ENCODE assay signal across 1 cellular context in the genomic region with DNA sequence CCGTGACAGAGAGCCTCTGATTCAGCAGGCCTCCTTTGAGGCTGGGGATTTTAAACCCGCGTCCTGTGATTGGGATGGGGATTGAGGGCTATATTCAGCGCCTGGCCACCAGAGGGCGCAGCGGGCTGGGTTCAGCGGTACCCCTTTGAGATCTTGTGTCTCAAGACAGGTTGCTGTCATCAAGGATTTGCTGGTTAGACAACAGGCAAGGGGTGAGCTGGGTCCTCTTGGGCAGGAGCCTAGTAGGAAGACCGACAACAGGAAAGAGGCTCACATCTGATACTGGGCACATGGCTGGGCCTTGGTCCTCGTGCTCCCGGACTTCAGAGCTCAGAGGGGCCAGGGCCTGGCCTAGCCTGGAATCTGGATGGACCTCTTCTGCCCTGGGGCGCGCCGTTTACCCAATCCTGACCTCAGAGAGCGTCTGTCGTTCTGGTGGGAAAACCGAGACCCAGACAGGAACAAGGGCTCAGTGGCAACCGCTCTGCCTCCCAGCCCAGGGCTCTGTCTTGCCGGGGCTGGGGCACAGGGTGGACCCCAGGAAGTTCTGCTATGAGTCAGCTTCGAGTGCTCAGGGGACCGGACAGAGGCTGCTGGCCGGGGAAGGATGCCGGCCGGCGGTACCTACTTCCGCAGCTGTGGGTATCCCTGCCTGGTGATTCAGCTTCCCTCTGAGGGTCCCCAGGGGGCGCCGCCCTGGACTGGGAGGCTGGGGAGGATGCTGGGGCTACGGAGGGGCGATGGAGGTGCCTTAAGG.
TF ChIP-seq lines count a peak whose summit lies in the region.

No MANE protein-coding gene starts in this region.

TF ChIP-seq in HepG2, 621 proteins besides CTCF, POLR2A, EP300 and RAD21 (continues in another document):
- peak; percentile 72 for TF ChIP-seq SMC3 (IDR thresholded peaks at IDR 0.05; ENCODE audit: low read length)
- no peak for TF ChIP-seq ASH2L (IDR thresholded peaks at IDR 0.05; ENCODE audit: insufficient read length, low read depth, low read length)
- TF ChIP-seq HMG20A (CRISPR knock-in tag; IDR thresholded peaks at IDR 0.05; ENCODE audit: borderline replicate concordance): no peak
- peak; percentile 86 for TF ChIP-seq STAG1 (CRISPR knock-in tag; IDR thresholded peaks at IDR 0.05)
- no peak for TF ChIP-seq CBX2 (IDR thresholded peaks at IDR 0.05; ENCODE audit: low read depth, low read length)
- TF ChIP-seq CBX2 (CRISPR knock-in tag; IDR thresholded peaks at IDR 0.05; ENCODE audit: low read depth): no peak
- TF ChIP-seq, protein P1, sequence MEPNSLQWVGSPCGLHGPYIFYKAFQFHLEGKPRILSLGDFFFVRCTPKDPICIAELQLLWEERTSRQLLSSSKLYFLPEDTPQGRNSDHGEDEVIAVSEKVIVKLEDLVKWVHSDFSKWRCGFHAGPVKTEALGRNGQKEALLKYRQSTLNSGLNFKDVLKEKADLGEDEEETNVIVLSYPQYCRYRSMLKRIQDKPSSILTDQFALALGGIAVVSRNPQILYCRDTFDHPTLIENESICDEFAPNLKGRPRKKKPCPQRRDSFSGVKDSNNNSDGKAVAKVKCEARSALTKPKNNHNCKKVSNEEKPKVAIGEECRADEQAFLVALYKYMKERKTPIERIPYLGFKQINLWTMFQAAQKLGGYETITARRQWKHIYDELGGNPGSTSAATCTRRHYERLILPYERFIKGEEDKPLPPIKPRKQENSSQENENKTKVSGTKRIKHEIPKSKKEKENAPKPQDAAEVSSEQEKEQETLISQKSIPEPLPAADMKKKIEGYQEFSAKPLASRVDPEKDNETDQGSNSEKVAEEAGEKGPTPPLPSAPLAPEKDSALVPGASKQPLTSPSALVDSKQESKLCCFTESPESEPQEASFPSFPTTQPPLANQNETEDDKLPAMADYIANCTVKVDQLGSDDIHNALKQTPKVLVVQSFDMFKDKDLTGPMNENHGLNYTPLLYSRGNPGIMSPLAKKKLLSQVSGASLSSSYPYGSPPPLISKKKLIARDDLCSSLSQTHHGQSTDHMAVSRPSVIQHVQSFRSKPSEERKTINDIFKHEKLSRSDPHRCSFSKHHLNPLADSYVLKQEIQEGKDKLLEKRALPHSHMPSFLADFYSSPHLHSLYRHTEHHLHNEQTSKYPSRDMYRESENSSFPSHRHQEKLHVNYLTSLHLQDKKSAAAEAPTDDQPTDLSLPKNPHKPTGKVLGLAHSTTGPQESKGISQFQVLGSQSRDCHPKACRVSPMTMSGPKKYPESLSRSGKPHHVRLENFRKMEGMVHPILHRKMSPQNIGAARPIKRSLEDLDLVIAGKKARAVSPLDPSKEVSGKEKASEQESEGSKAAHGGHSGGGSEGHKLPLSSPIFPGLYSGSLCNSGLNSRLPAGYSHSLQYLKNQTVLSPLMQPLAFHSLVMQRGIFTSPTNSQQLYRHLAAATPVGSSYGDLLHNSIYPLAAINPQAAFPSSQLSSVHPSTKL (CRISPR knock-in tag; IDR thresholded peaks at IDR 0.05): 0 out of 2 replicates have a peak, but pooled peaks have one; percentile 30
- TF ChIP-seq, protein P2, sequence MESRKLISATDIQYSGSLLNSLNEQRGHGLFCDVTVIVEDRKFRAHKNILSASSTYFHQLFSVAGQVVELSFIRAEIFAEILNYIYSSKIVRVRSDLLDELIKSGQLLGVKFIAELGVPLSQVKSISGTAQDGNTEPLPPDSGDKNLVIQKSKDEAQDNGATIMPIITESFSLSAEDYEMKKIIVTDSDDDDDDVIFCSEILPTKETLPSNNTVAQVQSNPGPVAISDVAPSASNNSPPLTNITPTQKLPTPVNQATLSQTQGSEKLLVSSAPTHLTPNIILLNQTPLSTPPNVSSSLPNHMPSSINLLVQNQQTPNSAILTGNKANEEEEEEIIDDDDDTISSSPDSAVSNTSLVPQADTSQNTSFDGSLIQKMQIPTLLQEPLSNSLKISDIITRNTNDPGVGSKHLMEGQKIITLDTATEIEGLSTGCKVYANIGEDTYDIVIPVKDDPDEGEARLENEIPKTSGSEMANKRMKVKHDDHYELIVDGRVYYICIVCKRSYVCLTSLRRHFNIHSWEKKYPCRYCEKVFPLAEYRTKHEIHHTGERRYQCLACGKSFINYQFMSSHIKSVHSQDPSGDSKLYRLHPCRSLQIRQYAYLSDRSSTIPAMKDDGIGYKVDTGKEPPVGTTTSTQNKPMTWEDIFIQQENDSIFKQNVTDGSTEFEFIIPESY (CRISPR knock-in tag; IDR thresholded peaks at IDR 0.05): no peak
- no peak for TF ChIP-seq TBL1XR1 (IDR thresholded peaks at IDR 0.05; ENCODE audit: borderline replicate concordance, low read length, partially characterized antibody)
- TF ChIP-seq, protein P3, sequence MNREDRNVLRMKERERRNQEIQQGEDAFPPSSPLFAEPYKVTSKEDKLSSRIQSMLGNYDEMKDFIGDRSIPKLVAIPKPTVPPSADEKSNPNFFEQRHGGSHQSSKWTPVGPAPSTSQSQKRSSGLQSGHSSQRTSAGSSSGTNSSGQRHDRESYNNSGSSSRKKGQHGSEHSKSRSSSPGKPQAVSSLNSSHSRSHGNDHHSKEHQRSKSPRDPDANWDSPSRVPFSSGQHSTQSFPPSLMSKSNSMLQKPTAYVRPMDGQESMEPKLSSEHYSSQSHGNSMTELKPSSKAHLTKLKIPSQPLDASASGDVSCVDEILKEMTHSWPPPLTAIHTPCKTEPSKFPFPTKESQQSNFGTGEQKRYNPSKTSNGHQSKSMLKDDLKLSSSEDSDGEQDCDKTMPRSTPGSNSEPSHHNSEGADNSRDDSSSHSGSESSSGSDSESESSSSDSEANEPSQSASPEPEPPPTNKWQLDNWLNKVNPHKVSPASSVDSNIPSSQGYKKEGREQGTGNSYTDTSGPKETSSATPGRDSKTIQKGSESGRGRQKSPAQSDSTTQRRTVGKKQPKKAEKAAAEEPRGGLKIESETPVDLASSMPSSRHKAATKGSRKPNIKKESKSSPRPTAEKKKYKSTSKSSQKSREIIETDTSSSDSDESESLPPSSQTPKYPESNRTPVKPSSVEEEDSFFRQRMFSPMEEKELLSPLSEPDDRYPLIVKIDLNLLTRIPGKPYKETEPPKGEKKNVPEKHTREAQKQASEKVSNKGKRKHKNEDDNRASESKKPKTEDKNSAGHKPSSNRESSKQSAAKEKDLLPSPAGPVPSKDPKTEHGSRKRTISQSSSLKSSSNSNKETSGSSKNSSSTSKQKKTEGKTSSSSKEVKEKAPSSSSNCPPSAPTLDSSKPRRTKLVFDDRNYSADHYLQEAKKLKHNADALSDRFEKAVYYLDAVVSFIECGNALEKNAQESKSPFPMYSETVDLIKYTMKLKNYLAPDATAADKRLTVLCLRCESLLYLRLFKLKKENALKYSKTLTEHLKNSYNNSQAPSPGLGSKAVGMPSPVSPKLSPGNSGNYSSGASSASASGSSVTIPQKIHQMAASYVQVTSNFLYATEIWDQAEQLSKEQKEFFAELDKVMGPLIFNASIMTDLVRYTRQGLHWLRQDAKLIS (CRISPR knock-in tag; IDR thresholded peaks at IDR 0.05): no peak
- no peak for TF ChIP-seq BRCA1 (CRISPR knock-in tag; IDR thresholded peaks at IDR 0.05)
- TF ChIP-seq ZNF496 (CRISPR knock-in tag; IDR thresholded peaks at IDR 0.05; ENCODE audit: insufficient replicate concordance): no peak
- TF ChIP-seq, protein P4, sequence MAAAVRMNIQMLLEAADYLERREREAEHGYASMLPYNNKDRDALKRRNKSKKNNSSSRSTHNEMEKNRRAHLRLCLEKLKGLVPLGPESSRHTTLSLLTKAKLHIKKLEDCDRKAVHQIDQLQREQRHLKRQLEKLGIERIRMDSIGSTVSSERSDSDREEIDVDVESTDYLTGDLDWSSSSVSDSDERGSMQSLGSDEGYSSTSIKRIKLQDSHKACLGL (CRISPR knock-in tag; IDR thresholded peaks at IDR 0.05): no peak
- TF ChIP-seq, protein P5, sequence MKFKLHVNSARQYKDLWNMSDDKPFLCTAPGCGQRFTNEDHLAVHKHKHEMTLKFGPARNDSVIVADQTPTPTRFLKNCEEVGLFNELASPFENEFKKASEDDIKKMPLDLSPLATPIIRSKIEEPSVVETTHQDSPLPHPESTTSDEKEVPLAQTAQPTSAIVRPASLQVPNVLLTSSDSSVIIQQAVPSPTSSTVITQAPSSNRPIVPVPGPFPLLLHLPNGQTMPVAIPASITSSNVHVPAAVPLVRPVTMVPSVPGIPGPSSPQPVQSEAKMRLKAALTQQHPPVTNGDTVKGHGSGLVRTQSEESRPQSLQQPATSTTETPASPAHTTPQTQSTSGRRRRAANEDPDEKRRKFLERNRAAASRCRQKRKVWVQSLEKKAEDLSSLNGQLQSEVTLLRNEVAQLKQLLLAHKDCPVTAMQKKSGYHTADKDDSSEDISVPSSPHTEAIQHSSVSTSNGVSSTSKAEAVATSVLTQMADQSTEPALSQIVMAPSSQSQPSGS (CRISPR knock-in tag; IDR thresholded peaks at IDR 0.05): no peak
- no peak for TF ChIP-seq SMAD9 (CRISPR knock-in tag; IDR thresholded peaks at IDR 0.05)
- TF ChIP-seq, protein P6, sequence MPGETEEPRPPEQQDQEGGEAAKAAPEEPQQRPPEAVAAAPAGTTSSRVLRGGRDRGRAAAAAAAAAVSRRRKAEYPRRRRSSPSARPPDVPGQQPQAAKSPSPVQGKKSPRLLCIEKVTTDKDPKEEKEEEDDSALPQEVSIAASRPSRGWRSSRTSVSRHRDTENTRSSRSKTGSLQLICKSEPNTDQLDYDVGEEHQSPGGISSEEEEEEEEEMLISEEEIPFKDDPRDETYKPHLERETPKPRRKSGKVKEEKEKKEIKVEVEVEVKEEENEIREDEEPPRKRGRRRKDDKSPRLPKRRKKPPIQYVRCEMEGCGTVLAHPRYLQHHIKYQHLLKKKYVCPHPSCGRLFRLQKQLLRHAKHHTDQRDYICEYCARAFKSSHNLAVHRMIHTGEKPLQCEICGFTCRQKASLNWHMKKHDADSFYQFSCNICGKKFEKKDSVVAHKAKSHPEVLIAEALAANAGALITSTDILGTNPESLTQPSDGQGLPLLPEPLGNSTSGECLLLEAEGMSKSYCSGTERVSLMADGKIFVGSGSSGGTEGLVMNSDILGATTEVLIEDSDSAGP (CRISPR knock-in tag; IDR thresholded peaks at IDR 0.05; ENCODE audit: borderline replicate concordance): peak; percentile 45; the same call in 1 of the 2 replicates
- no peak for TF ChIP-seq PHF8 (CRISPR knock-in tag; IDR thresholded peaks at IDR 0.05)
- TF ChIP-seq, protein P7, sequence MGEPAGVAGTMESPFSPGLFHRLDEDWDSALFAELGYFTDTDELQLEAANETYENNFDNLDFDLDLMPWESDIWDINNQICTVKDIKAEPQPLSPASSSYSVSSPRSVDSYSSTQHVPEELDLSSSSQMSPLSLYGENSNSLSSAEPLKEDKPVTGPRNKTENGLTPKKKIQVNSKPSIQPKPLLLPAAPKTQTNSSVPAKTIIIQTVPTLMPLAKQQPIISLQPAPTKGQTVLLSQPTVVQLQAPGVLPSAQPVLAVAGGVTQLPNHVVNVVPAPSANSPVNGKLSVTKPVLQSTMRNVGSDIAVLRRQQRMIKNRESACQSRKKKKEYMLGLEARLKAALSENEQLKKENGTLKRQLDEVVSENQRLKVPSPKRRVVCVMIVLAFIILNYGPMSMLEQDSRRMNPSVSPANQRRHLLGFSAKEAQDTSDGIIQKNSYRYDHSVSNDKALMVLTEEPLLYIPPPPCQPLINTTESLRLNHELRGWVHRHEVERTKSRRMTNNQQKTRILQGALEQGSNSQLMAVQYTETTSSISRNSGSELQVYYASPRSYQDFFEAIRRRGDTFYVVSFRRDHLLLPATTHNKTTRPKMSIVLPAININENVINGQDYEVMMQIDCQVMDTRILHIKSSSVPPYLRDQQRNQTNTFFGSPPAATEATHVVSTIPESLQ (CRISPR knock-in tag; conservative IDR thresholded peaks at IDR 0.05): no peak
- no peak for TF ChIP-seq ZNF263 (CRISPR knock-in tag; IDR thresholded peaks at IDR 0.05)
- no peak for TF ChIP-seq PAX8 (CRISPR knock-in tag; IDR thresholded peaks at IDR 0.05; ENCODE audit: borderline replicate concordance)
- TF ChIP-seq, protein P8, sequence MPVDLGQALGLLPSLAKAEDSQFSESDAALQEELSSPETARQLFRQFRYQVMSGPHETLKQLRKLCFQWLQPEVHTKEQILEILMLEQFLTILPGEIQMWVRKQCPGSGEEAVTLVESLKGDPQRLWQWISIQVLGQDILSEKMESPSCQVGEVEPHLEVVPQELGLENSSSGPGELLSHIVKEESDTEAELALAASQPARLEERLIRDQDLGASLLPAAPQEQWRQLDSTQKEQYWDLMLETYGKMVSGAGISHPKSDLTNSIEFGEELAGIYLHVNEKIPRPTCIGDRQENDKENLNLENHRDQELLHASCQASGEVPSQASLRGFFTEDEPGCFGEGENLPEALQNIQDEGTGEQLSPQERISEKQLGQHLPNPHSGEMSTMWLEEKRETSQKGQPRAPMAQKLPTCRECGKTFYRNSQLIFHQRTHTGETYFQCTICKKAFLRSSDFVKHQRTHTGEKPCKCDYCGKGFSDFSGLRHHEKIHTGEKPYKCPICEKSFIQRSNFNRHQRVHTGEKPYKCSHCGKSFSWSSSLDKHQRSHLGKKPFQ (CRISPR knock-in tag; IDR thresholded peaks at IDR 0.05; ENCODE audit: insufficient replicate concordance): no peak
- TF ChIP-seq, protein P9, sequence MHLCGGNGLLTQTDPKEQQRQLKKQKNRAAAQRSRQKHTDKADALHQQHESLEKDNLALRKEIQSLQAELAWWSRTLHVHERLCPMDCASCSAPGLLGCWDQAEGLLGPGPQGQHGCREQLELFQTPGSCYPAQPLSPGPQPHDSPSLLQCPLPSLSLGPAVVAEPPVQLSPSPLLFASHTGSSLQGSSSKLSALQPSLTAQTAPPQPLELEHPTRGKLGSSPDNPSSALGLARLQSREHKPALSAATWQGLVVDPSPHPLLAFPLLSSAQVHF (CRISPR knock-in tag; IDR thresholded peaks at IDR 0.05): no peak
- TF ChIP-seq, protein P10, sequence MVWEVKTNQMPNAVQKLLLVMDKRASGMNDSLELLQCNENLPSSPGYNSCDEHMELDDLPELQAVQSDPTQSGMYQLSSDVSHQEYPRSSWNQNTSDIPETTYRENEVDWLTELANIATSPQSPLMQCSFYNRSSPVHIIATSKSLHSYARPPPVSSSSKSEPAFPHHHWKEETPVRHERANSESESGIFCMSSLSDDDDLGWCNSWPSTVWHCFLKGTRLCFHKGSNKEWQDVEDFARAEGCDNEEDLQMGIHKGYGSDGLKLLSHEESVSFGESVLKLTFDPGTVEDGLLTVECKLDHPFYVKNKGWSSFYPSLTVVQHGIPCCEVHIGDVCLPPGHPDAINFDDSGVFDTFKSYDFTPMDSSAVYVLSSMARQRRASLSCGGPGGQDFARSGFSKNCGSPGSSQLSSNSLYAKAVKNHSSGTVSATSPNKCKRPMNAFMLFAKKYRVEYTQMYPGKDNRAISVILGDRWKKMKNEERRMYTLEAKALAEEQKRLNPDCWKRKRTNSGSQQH (CRISPR knock-in tag; IDR thresholded peaks at IDR 0.05; ENCODE audit: low read depth): no peak
- no peak for TF ChIP-seq ZC3H4 (CRISPR knock-in tag; IDR thresholded peaks at IDR 0.05; ENCODE audit: borderline replicate concordance)
- no peak for TF ChIP-seq ONECUT2 (CRISPR knock-in tag; IDR thresholded peaks at IDR 0.05)
- TF ChIP-seq PITX1 (CRISPR knock-in tag; IDR thresholded peaks at IDR 0.05): no peak
- no peak for TF ChIP-seq ZC3H13 (CRISPR knock-in tag; IDR thresholded peaks at IDR 0.05)
- TF ChIP-seq KDM6A (CRISPR knock-in tag; IDR thresholded peaks at IDR 0.05; ENCODE audit: low read depth): no peak
- no peak for TF ChIP-seq ZNF605 (CRISPR knock-in tag; IDR thresholded peaks at IDR 0.05)
- no peak for TF ChIP-seq HNF4G (IDR thresholded peaks at IDR 0.05; ENCODE audit: borderline replicate concordance, low read depth, low read length)
- no peak for TF ChIP-seq HNF4G (CRISPR knock-in tag; IDR thresholded peaks at IDR 0.05; ENCODE audit: borderline replicate concordance, low read depth)
- 0 out of 2 replicates have a peak, but pooled peaks have one; percentile 14 for TF ChIP-seq FOSL2 (CRISPR knock-in tag; IDR thresholded peaks at IDR 0.05)
- TF ChIP-seq ZNF75D (CRISPR knock-in tag; IDR thresholded peaks at IDR 0.05; ENCODE audit: borderline replicate concordance): no peak
- TF ChIP-seq, protein P11, sequence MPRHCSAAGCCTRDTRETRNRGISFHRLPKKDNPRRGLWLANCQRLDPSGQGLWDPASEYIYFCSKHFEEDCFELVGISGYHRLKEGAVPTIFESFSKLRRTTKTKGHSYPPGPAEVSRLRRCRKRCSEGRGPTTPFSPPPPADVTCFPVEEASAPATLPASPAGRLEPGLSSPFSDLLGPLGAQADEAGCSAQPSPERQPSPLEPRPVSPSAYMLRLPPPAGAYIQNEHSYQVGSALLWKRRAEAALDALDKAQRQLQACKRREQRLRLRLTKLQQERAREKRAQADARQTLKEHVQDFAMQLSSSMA (CRISPR knock-in tag; IDR thresholded peaks at IDR 0.05): no peak
- no peak for TF ChIP-seq SRF (IDR thresholded peaks at IDR 0.05; ENCODE audit: low read depth, low read length)
